In the genomic region with DNA sequence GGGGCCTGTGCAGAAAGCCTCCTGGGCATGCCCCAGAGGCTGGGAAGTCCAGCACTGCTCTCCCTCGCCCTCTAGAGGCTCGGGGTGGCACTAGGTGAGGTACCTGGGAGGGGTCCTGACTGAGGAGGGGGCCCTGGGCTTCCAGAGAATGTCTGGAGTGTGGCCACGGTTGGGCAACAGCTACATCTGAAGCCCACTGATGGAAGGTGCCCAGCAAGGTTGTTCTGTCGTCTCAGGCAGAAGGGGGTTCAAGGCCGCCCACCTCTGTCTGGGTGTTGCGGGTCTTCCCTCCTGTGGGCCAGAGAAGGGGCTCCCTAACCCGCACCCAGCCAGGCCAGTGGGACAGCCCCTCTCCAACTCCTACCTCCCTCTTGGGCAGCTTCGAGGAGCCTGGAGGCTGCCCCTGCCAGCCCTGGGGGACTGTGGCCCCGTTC, we compare ENCODE assay signal across 8 cellular contexts. TPM values are rescaled to one million over a fixed set of nuclear protein-coding genes. Genes with fewer than 3 reads are reported as not detected.
DNase-seq lines count a peak whose midpoint lies in the region; ATAC-seq and TF ChIP-seq lines count a peak whose summit lies in the region.

No MANE protein-coding gene starts in this region.

- H3K4me1 Mint-ChIP-seq in activated CD8-positive, alpha-beta T cell treated with anti-CD3 and anti-CD28 coated beads for 36 hours (ENCODE audit: low read depth) = peaks cover 3% of the 10 kb centered on the region

- H3K36me3 Mint-ChIP-seq in activated CD8-positive, alpha-beta T cell treated with anti-CD3 and anti-CD28 coated beads for 36 hours (ENCODE audit: low read depth) = no peaks in the 10 kb centered on the region

- H3K27ac Mint-ChIP-seq in activated CD8-positive, alpha-beta T cell treated with anti-CD3 and anti-CD28 coated beads for 36 hours = no peak overlapping the region

- intact Hi-C loops in activated CD8-positive, alpha-beta T cell treated with anti-CD3 and anti-CD28 coated beads for 36 hours (cut with micrococcal nuclease) = no loop called here

- no peaks in the 10 kb centered on the region for H3K27me3 Mint-ChIP-seq in activated CD8-positive, alpha-beta T cell treated with anti-CD3 and anti-CD28 coated beads for 36 hours

- CTCF ChIA-PET in activated CD8-positive, alpha-beta T cell treated with anti-CD3 and anti-CD28 coated beads for 36 hours (lab: Charles Lee) = interaction anchor here (0.7 to 4.8 kb wide), 5 partner anchors 9 to 92 kb away, joined by 3 to 33 read pairs (median 3); a partner anchor contains a TSS

- POLR2A ChIA-PET in activated CD8-positive, alpha-beta T cell treated with anti-CD3 and anti-CD28 coated beads for 36 hours (lab: Charles Lee) = no interaction called here

- no peaks in the 10 kb centered on the region for H3K9me3 Mint-ChIP-seq in activated CD8-positive, alpha-beta T cell treated with anti-CD3 and anti-CD28 coated beads for 36 hours

- no peak overlapping the region for H3K4me3 Mint-ChIP-seq in activated CD8-positive, alpha-beta T cell treated with anti-CD3 and anti-CD28 coated beads for 36 hours

- peak; percentile 17 for DNase-seq in stimulated activated CD4-positive, alpha-beta T cell treated with anti-CD3 and anti-CD28 coated beads, Interleukin-4, amount 100 ng/mL, for 1 hour
- DNase-seq in stimulated activated CD4-positive, alpha-beta T cell treated with anti-CD3 and anti-CD28 coated beads, Interleukin-4, amount 100 ng/mL, for 4 hours = no peak
- peak; percentile 49 for DNase-seq in activated CD8-positive, alpha-beta T cell treated with anti-CD3 and anti-CD28 coated beads for 36 hours
- DNase-seq in inferior parietal cortex (ENCODE audit: extremely low spot score) (peak; percentile 6), DMS79 (lab: John Stamatoyannopoulos, UW) (no peak), NCI-H774 (lab: John Stamatoyannopoulos, UW) (no peak)

- peak; percentile 78 for TF ChIP-seq CTCF in activated CD8-positive, alpha-beta T cell treated with anti-CD3 and anti-CD28 coated beads for 36 hours (IDR thresholded peaks at IDR 0.05)

- ATAC-seq in activated CD8-positive, alpha-beta T cell treated with anti-CD3 and anti-CD28 coated beads for 36 hours = peak; percentile 79
- no peak for ATAC-seq in GM19395 (IDR thresholded peaks at IDR 0.05; ENCODE audit: unreplicated experiment)
- no peak for ATAC-seq in HG03378 (IDR thresholded peaks at IDR 0.05; ENCODE audit: unreplicated experiment)

RNA-seq across cellular contexts. Expression of a gene that starts 11.4 kb away (rescaled TPM):
- total RNA-seq in activated CD8-positive, alpha-beta T cell treated with anti-CD3 and anti-CD28 coated beads for 36 hours = 100 to 1,000 TPM in 1 of 2 experiments, 10 to 100 TPM in 1; 93.7 to 104 TPM

Comparison
In these comparisons a context has a peak if more than half of its experiments do, and no peak if none do; other contexts are left out.
1. DNase-seq: peak in stimulated activated CD4-positive, alpha-beta T cell treated with anti-CD3 and anti-CD28 coated beads, Interleukin-4, amount 100 ng/mL, for 1 hour (single experiment), activated CD8-positive, alpha-beta T cell treated with anti-CD3 and anti-CD28 coated beads for 36 hours (single experiment) and inferior parietal cortex (single experiment); none in stimulated activated CD4-positive, alpha-beta T cell treated with anti-CD3 and anti-CD28 coated beads, Interleukin-4, amount 100 ng/mL, for 4 hours (0 of 2), DMS79 (single experiment) and NCI-H774 (single experiment).